Comparison of ENCODE assay signal across 8 cellular contexts in the genomic region with DNA sequence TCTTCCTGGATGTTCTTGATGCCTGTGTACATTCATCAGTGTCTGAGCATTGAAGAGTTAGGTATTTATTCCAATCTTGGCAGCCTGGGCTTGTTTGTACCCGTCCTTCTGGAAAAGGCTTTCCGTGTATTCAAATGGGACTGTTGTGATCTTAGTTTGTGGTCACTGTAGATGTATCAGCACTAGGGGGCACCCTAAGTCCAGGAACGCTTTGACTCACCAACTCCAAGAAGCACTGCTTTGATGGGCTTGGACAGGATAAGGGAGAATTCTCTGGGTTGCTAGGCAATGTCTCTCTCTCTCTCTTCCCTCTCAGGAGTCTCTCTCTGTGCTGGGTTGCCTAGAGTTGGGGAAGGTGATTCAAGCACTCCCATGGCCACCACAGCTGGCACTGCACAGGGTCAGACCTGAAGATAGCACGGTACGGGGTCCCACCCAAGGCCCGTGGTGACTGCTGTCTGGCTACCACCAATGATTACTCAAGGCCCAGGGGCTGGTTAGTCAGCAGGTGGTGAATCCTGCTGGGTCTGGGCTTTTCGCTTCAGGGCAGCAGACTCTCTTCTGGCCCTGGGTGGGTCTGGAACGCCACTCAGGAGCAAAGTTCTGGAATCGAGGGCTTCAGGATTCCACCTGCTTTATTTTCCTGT.
A peak's percentile ranks its signal among the peaks of the same experiment; 100 is the strongest.
DNase-seq lines count a peak whose midpoint lies in the region; ATAC-seq and TF ChIP-seq lines count a peak whose summit lies in the region.

No MANE protein-coding gene starts in this region.

- H3K27ac ChIP-seq in HCT116 (ENCODE audit: low read depth, low read length): no peak overlapping the region
- H3K27ac ChIP-seq in lung (ENCODE audit: low read depth in 1 of 2, low read length in 1 of 2): no peak overlapping the region

- CTCF ChIA-PET in HCT116 (lab: Charles Lee): interaction anchor here (0.6 to 2.4 kb wide), 5 partner anchors 9 to 699 kb away, joined by 3 to 9 read pairs (median 7); no protein-coding TSS in a partner anchor

- peak; percentile 81 for TF ChIP-seq RAD21 in HCT116 (IDR thresholded peaks at IDR 0.05; ENCODE audit: low read depth)

- H2AFZ ChIP-seq in HCT116 (ENCODE audit: low read depth, low read length, poor library complexity, severe bottlenecking): no peak overlapping the region

- RAD21 ChIA-PET in HCT116 (lab: Charles Lee; ENCODE audit: low non-redundant PET in 1 of 2, low total read pairs in 2 of 2, uncharacterized antibody in 2 of 2, unreplicated experiment in 2 of 2): no interaction called here

- 84 to 91% methylated on average over 9 of the region's 9 CpGs for WGBS in lung, 2 donors

- intact Hi-C loops in HCT116 (cut with micrococcal nuclease) (loop anchor here (1.0 to 5.0 kb wide), 5 partner anchors 32 to 699 kb away; no protein-coding TSS in a partner anchor), posterior vena cava (cut with DNase I) (loop anchor here in 1 of 2 donors (10.0 kb wide), 1 partner anchor 396 kb away; the partner anchor contains the start of gene SIPA1L1)

- no peaks in the 10 kb centered on the region for H3K36me3 ChIP-seq in HCT116 (ENCODE audit: control insufficient read depth in 1 of 2, insufficient read depth in 2 of 2, low read length in 2 of 2)
- peaks cover 3 to 13% of the 10 kb centered on the region in 2 donors for H3K36me3 ChIP-seq in lung (ENCODE audit: control insufficient read depth in 2 of 2, insufficient read depth in 2 of 2, low read length in 2 of 2)

- POLR2A ChIA-PET in HCT116 (lab: Charles Lee): no interaction called here

- H3K9me3 ChIP-seq in HCT116 (ENCODE audit: control insufficient read depth in 1 of 2, insufficient read depth in 1 of 2, low read depth in 1 of 2, low read length in 2 of 2): no peaks in the 10 kb centered on the region
- H3K9me3 ChIP-seq in lung (ENCODE audit: control insufficient read depth in 2 of 2, insufficient read depth in 1 of 2, low read length in 1 of 2): no peaks in the 10 kb centered on the region

- no peaks in the 10 kb centered on the region for H3K79me2 ChIP-seq in HCT116 (ENCODE audit: insufficient read depth, low read length)

- H3K4me3 ChIP-seq in HCT116 (replicated peaks in 1 of 2; ENCODE audit: low read depth in 1 of 2, low read length in 2 of 2): no peak overlapping the region
- H3K4me3 ChIP-seq in lung: no peak overlapping the region

- no peak overlapping the region for H3K9ac ChIP-seq in HCT116 (ENCODE audit: low read length)

- TF ChIP-seq POLR2A in HCT116 (IDR thresholded peaks at IDR 0.05; ENCODE audit: borderline replicate concordance, extremely low read depth, insufficient read depth, insufficient read length): no peak

- peak; percentile 18 for DNase-seq in DMS114 treated with DMSO at 0.1 percent for 48 hours (lab: John Stamatoyannopoulos, UW; ENCODE audit: unreplicated experiment)
- peak; percentile 57 for DNase-seq in HCT116 (ENCODE audit: low read depth, low spot score)
- peak; percentile 67 for DNase-seq in OCI-M1 (lab: John Stamatoyannopoulos, UW)
- peak; percentile 46 for DNase-seq in dedifferentiated amniotic fluid mesenchymal stem cell (ENCODE audit: extremely low spot score)
- DNase-seq in lung (ENCODE audit: low spot score): peak; percentile 45
- DNase-seq in posterior vena cava (ENCODE audit: low spot score): no peak

- peak; percentile 48 to 80 (median 79); a peak in 5 of 6 replicates for TF ChIP-seq CTCF in HCT116 (IDR thresholded peaks at IDR 0.05 in 2 of 3, conservative IDR thresholded peaks at IDR 0.05 in 1 of 3; ENCODE audit: borderline replicate concordance in 1 of 3, insufficient read depth in 1 of 3, low read depth in 2 of 3, low read length in 2 of 3)
- peak; percentile 47 for TF ChIP-seq CTCF in lung (IDR thresholded peaks at IDR 0.05; ENCODE audit: control extremely low read depth, extremely low read depth)

- H3K9me2 ChIP-seq in HCT116 (ENCODE audit: insufficient read depth): no peaks in the 10 kb centered on the region

- no peaks in the 10 kb centered on the region for H3K4me1 ChIP-seq in HCT116 (ENCODE audit: control insufficient read depth in 1 of 2, insufficient read depth in 2 of 2, low read length in 2 of 2)
- H3K4me1 ChIP-seq in lung (ENCODE audit: control insufficient read depth in 2 of 2, insufficient read depth in 2 of 2, low read length in 2 of 2): peaks cover 0 to 1% of the 10 kb centered on the region in 2 donors

- BruUV-seq in HCT116 (replicated peaks; lab: Mats Ljungman, UMichigan): no TSS peak

- ATAC-seq in HCT116 (peak; percentile 94), lung (ENCODE audit: insufficient read depth, low FRiP score) (no peak), HG03460 (IDR thresholded peaks at IDR 0.05; ENCODE audit: unreplicated experiment) (no peak), GM21737 (IDR thresholded peaks at IDR 0.05; ENCODE audit: unreplicated experiment) (no peak)

- no peaks in the 10 kb centered on the region for H3K27me3 ChIP-seq in HCT116 (ENCODE audit: insufficient read depth, low read length)
- no peaks in the 10 kb centered on the region for H3K27me3 ChIP-seq in lung (ENCODE audit: control insufficient read depth, insufficient read depth)

- no peaks in the 10 kb centered on the region for H4K20me1 ChIP-seq in HCT116 (ENCODE audit: insufficient read depth)

- no peak overlapping the region for H3K4me2 ChIP-seq in HCT116 (ENCODE audit: low read length)

TF ChIP-seq in HCT116, 20 proteins besides CTCF, POLR2A, EP300 and RAD21:
- TF ChIP-seq ZFX (IDR thresholded peaks at IDR 0.05) (no peak), ELF1 (IDR thresholded peaks at IDR 0.05; ENCODE audit: borderline replicate concordance, low read depth) (no peak), ATF3 (IDR thresholded peaks at IDR 0.05) (no peak), CEBPB (IDR thresholded peaks at IDR 0.05; ENCODE audit: low read depth) (no peak), REST (IDR thresholded peaks at IDR 0.05; ENCODE audit: low read depth) (no peak), EZH2 (IDR thresholded peaks at IDR 0.05) (no peak), MAX (IDR thresholded peaks at IDR 0.05) (no peak)
